Comparison of ENCODE assay signal across 23 cellular contexts in genomic region chr15:50624616-50625168, GRCh38.
DNase-seq lines count a peak whose midpoint lies in the region; ATAC-seq, FAIRE-seq and TF ChIP-seq lines count a peak whose summit lies in the region.
"Had no signal": no experiment of that assay in that cellular context is flagged by ENCODE, and none has a peak within 500 bp of the region (broad histone marks: within the 10 kb centered on the region; RNA-seq: fewer than 3 reads in every experiment).

No MANE protein-coding gene starts in this region.

- H3K27me3 ChIP-seq in IMR-90 (ENCODE audit: control insufficient read depth, insufficient read depth, low read length) (no peaks in the 10 kb centered on the region), parathyroid adenoma (ENCODE audit: control insufficient read depth, insufficient read depth, low read length) (no peaks in the 10 kb centered on the region)
- H3K27me3 ChIP-seq: BE2C, brain microvascular endothelial cell, thyroid gland had no signal

- H3K4me3 ChIP-seq in IMR-90 (ENCODE audit: insufficient read depth, low read depth, low read length) = no peak overlapping the region
- no peak overlapping the region for H3K4me3 ChIP-seq in parathyroid adenoma (ENCODE audit: low read depth, low read length)
- H3K4me3 ChIP-seq: HAP-1, thyroid gland had no signal

- H3K36me3 Mint-ChIP-seq in activated T-cell treated with anti-CD3 and anti-CD28 coated beads, Interleukin-2, amount 50 U/mL, for 24 hours (ENCODE audit: low read depth) = peaks cover 87% of the 10 kb centered on the region

- no peaks in the 10 kb centered on the region for H3K27me3 Mint-ChIP-seq in activated T-cell treated with anti-CD3 and anti-CD28 coated beads, Interleukin-2, amount 50 U/mL, for 24 hours
- H3K27me3 Mint-ChIP-seq: stimulated activated naive CD8-positive, alpha-beta T cell treated with anti-CD3 and anti-CD28 coated beads, Interleukin-15, amount 100 ng/mL, for 72 hours had no signal

- intact Hi-C loops in IMR-90 (cut with micrococcal nuclease) = no loop called here

- no peak overlapping the region for H2BK20ac ChIP-seq in IMR-90 (ENCODE audit: low read depth, low read length)

- H3K27ac ChIP-seq in IMR-90 (ENCODE audit: insufficient read depth, low read length) (no peak overlapping the region), parathyroid adenoma (peak overlapping the region; percentile 76)
- H3K27ac ChIP-seq: brain microvascular endothelial cell, thyroid gland had no signal

- no peaks in the 10 kb centered on the region for H3K9me3 Mint-ChIP-seq in activated T-cell treated with anti-CD3 and anti-CD28 coated beads, Interleukin-2, amount 50 U/mL, for 24 hours
- H3K9me3 Mint-ChIP-seq: stimulated activated naive CD8-positive, alpha-beta T cell treated with anti-CD3 and anti-CD28 coated beads, Interleukin-15, amount 100 ng/mL, for 72 hours had no signal

- no peak for TF ChIP-seq CTCF in IMR-90 (conservative IDR thresholded peaks at IDR 0.05; ENCODE audit: low read depth, low read length)
- no peak for TF ChIP-seq CTCF in parathyroid adenoma (IDR thresholded peaks at IDR 0.05)

- H3K4me1 ChIP-seq in IMR-90 (ENCODE audit: control insufficient read depth, insufficient read depth, low read length) (peaks cover 1% of the 10 kb centered on the region), parathyroid adenoma (peaks cover 10% of the 10 kb centered on the region)
- H3K4me1 ChIP-seq: BE2C, HAP-1, thyroid gland had no signal

- peak; percentile 93 for FAIRE-seq in endometrium (lab: Jason Lieb, UNC)
- FAIRE-seq: frontal cortex had no signal

- POLR2A ChIA-PET in IMR-90 (lab: Charles Lee; ENCODE audit: unreplicated experiment) = no interaction called here

- ATAC-seq in IMR-90 (ENCODE audit: low read depth) (no peak), GM21737 (IDR thresholded peaks at IDR 0.05; ENCODE audit: unreplicated experiment) (no peak)
- ATAC-seq: left cardiac atrium; stimulated activated naive CD8-positive, alpha-beta T cell treated with anti-CD3 and anti-CD28 coated beads, Interleukin-15, amount 100 ng/mL, for 72 hours had no signal

- H4K20me1 ChIP-seq in IMR-90 (ENCODE audit: insufficient read depth, low read length) = no peaks in the 10 kb centered on the region

- no CpG with 5 or more reads among the region's 1 CpG for WGBS in IMR-90 (ENCODE audit: extremely low coverage in 2 of 2, insufficient read length in 1 of 2), 2 experiments

- BruUV-seq in IMR-90 (replicated peaks; lab: Mats Ljungman, UMichigan) = no TSS peak

- H4K8ac ChIP-seq in IMR-90 (ENCODE audit: low read depth in 2 of 2, low read length in 2 of 2) = no peak overlapping the region

- no peak overlapping the region for H2BK5ac ChIP-seq in IMR-90 (ENCODE audit: low read depth, low read length, poor library complexity, severe bottlenecking)

- no peaks in the 10 kb centered on the region for H3K79me2 ChIP-seq in parathyroid adenoma

- H2BK120ac ChIP-seq in IMR-90 (ENCODE audit: low read depth, low read length) = no peak overlapping the region

- no peak overlapping the region for H3K4ac ChIP-seq in IMR-90 (ENCODE audit: low read depth, low read length)

- DNase-seq in activated T-cell treated with anti-CD3 and anti-CD28 coated beads, Interleukin-2, amount 50 U/mL, for 24 hours = no peak
- DNase-seq in activated T-cell treated with anti-CD3 and anti-CD28 coated beads for 4 hours (no peak), IMR-90 (no peak), NCI-H510A treated with DMSO at 0.1 percent for 48 hours (lab: John Stamatoyannopoulos, UW) (no peak), T1000 (lab: John Stamatoyannopoulos, UW) (no peak)
- DNase-seq: activated CD4-positive, alpha-beta T cell treated with anti-CD3 and anti-CD28 coated beads, Interleukin-2, amount 50 U/mL, for 4 hours; activated effector memory CD4-positive, alpha-beta T cell treated with anti-CD3 and anti-CD28 coated beads, Interleukin-2, amount 50 U/mL, for 16 hours; BE2C; brain microvascular endothelial cell; DMS153; effector CD4-positive, alpha-beta T cell; left cardiac atrium; mesendoderm; NCI-H1105 treated with DMSO at 0.1 percent for 48 hours; NCI-H2029; NCI-H2227 treated with DMSO at 0.1 percent for 48 hours; stimulated activated naive CD8-positive, alpha-beta T cell treated with anti-CD3 and anti-CD28 coated beads, Interleukin-15, amount 100 ng/mL, for 72 hours; thyroid gland had no signal

- TF ChIP-seq POLR2A in IMR-90 (IDR thresholded peaks at IDR 0.05; ENCODE audit: low read depth, low read length) = no peak

- dilution Hi-C loops in IMR-90 (cut with HindIII; ENCODE audit: low sequenced_read_pairs, unreplicated experiment) = no loop called here

- H3K9me3 ChIP-seq in IMR-90 (ENCODE audit: control insufficient read depth, insufficient read depth, low read length) (no peaks in the 10 kb centered on the region), parathyroid adenoma (ENCODE audit: control insufficient read depth, low read length) (no peaks in the 10 kb centered on the region)
- H3K9me3 ChIP-seq: BE2C, HAP-1, thyroid gland had no signal

- peaks cover 17% of the 10 kb centered on the region for H3K4me1 Mint-ChIP-seq in activated T-cell treated with anti-CD3 and anti-CD28 coated beads, Interleukin-2, amount 50 U/mL, for 24 hours (ENCODE audit: low read depth)

- in situ Hi-C loops in IMR-90 (cut with MboI; ENCODE audit: low sequenced_read_pairs) = no loop called here

- H2AK9ac ChIP-seq in IMR-90 (replicated peaks; ENCODE audit: low read depth, low read length, poor library complexity) = no peak overlapping the region

- no peak overlapping the region for H2AFZ ChIP-seq in IMR-90 (replicated peaks; ENCODE audit: low read length, poor library complexity)
- H2AFZ ChIP-seq in parathyroid adenoma = no peak overlapping the region

- H3K9ac ChIP-seq in IMR-90 (ENCODE audit: low read depth, low read length) (no peak overlapping the region), parathyroid adenoma (no peak overlapping the region)

- no peak overlapping the region for H3K18ac ChIP-seq in IMR-90 (ENCODE audit: low read depth, low read length)

- H3K4me2 ChIP-seq in IMR-90 (ENCODE audit: low read depth, low read length) (no peak overlapping the region), parathyroid adenoma (ENCODE audit: low read length) (no peak overlapping the region)

- H3K14ac ChIP-seq in IMR-90 (replicated peaks; ENCODE audit: low read depth, low read length) = no peak overlapping the region

- no peak overlapping the region for H4K91ac ChIP-seq in IMR-90 (ENCODE audit: insufficient read depth, low read depth, low read length)

- no peak overlapping the region for H3K23ac ChIP-seq in IMR-90 (ENCODE audit: low read depth, low read length)

- TF ChIP-seq RAD21 in IMR-90 (IDR thresholded peaks at IDR 0.05; ENCODE audit: low read length) = no peak

- peaks cover 3 to 9% of the 10 kb centered on the region in 2 experiments; a peak in 3 of 4 replicates for H3K79me1 ChIP-seq in IMR-90 (ENCODE audit: low read depth in 1 of 2, low read length in 2 of 2)

- peak overlapping the region; percentile 44 for H3K27ac Mint-ChIP-seq in activated T-cell treated with anti-CD3 and anti-CD28 coated beads, Interleukin-2, amount 50 U/mL, for 24 hours

- H3K56ac ChIP-seq in IMR-90 (ENCODE audit: extremely low read depth, insufficient read depth, low read length) = no peak overlapping the region

- H4K5ac ChIP-seq in IMR-90 (ENCODE audit: low read depth, low read length) = no peak overlapping the region

- no peak overlapping the region for H2BK15ac ChIP-seq in IMR-90 (ENCODE audit: low read depth, low read length)

- CTCF ChIA-PET in IMR-90 (lab: Yijun Ruan, JAX) = interaction anchor here (0.5 kb wide), 1 partner anchor 472 kb away, joined by 8 read pairs; no protein-coding TSS in a partner anchor

- H2AK5ac ChIP-seq in IMR-90 (ENCODE audit: low read depth, low read length) = no peak overlapping the region

- H3K4me3 Mint-ChIP-seq in activated T-cell treated with anti-CD3 and anti-CD28 coated beads, Interleukin-2, amount 50 U/mL, for 24 hours = no peak overlapping the region
- H3K4me3 Mint-ChIP-seq: stimulated activated naive CD8-positive, alpha-beta T cell treated with anti-CD3 and anti-CD28 coated beads, Interleukin-15, amount 100 ng/mL, for 72 hours had no signal

- H3K36me3 ChIP-seq in IMR-90 (ENCODE audit: control insufficient read depth, insufficient read depth, low read length) = peaks cover 12% of the 10 kb centered on the region
- no peaks in the 10 kb centered on the region for H3K36me3 ChIP-seq in parathyroid adenoma (ENCODE audit: control insufficient read depth, insufficient read depth, low read length)

- peaks cover 3% of the 10 kb centered on the region; the same call in 1 of the 2 replicates for H3K9me1 ChIP-seq in IMR-90 (ENCODE audit: insufficient read depth, low read length)

TF ChIP-seq in IMR-90, 13 proteins besides CTCF, POLR2A, EP300 and RAD21:
- TF ChIP-seq NFE2L2 (IDR thresholded peaks at IDR 0.05; ENCODE audit: low read depth, low read length) (no peak), CEBPB (IDR thresholded peaks at IDR 0.05; ENCODE audit: low read depth, low read length) (peak; percentile 32; the same call in 1 of the 2 replicates)
